Comparison of ENCODE assay signal across 17 cellular contexts in the genomic region with DNA sequence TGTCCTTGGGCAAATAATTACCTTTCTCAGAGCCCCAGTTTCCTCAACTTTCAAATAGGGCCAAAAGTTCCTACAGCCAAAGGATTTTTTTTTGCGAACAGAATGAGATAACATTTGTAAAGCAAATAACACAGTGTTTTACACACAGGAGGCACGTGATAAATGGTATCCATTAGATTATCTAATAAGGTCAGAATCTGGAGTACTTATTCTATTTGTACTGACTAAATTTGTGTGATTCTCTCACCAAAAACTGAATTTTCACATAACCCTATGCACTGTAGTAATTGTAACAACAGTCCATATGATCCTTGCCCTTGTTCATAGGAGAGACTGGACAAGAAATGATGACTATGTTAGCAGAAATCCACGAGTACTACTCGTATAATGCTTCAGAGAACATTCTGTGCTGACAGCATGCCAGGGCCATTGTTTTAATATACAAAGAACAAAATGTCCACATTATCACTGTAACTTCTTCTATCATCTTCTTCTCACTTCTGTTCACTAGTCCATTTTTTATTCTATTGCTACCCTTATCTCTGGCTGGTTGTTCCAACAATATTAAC. TPM values are rescaled to one million over a fixed set of nuclear protein-coding genes. Genes with fewer than 3 reads are reported as not detected.
A peak's percentile ranks its signal among the peaks of the same experiment; 100 is the strongest.
DNase-seq lines count a peak whose midpoint lies in the region; ATAC-seq and TF ChIP-seq lines count a peak whose summit lies in the region.
"Had no signal": no experiment of that assay in that cellular context is flagged by ENCODE, and none has a peak within 500 bp of the region (broad histone marks: within the 10 kb centered on the region; RNA-seq: fewer than 3 reads in every experiment).

No MANE protein-coding gene starts in this region.

- peak; percentile 50 for DNase-seq in HCEC 1CT
- DNase-seq in brain microvascular endothelial cell: peak; percentile 53
- peak in 1 of 3 donors; percentile 49 for DNase-seq in right cardiac atrium
- DNase-seq in sigmoid colon: no peak
- DNase-seq in NOMO-1 (lab: John Stamatoyannopoulos, UW; ENCODE audit: unreplicated experiment in 2 of 2): no peak
- DNase-seq in activated CD4-positive, CD25-positive, alpha-beta regulatory T cell treated with anti-CD3 and anti-CD28 coated beads, Interleukin-2, amount 50 U/mL, for 72 hours: no peak
- DNase-seq: activated CD8-positive, alpha-beta memory T cell treated with anti-CD3 and anti-CD28 coated beads, Interleukin-2, amount 50 U/mL, for 48 hours; NCI-H1694; OCI-M1; stimulated activated CD4-positive, alpha-beta T cell treated with anti-CD3 and anti-CD28 coated beads, Interleukin-15, amount 100 ng/mL, for 24 hours had no signal

- 61% methylated on average over 4 of the region's 4 CpGs for WGBS in right cardiac atrium
- WGBS in sigmoid colon, 2 donors: 27 to 72% methylated on average over 4 of the region's 4 CpGs

- H3K4me1 ChIP-seq in right cardiac atrium (ENCODE audit: control insufficient read depth, insufficient read depth, low read length) (peaks cover 5% of the 10 kb centered on the region), sigmoid colon (peaks cover 0 to 24% (median 8%) of the 10 kb centered on the region in 4 donors)

- H3K36me3 ChIP-seq in brain microvascular endothelial cell (replicated peaks) (no peaks in the 10 kb centered on the region), sigmoid colon (no peaks in the 10 kb centered on the region)
- H3K36me3 ChIP-seq: HAP-1, thoracic aorta had no signal

- ATAC-seq in right cardiac atrium: peak; percentile 38 to 69
- no peak for ATAC-seq in GM19467 (IDR thresholded peaks at IDR 0.05; ENCODE audit: unreplicated experiment)
- ATAC-seq in HG02798 (IDR thresholded peaks at IDR 0.05; ENCODE audit: poor library complexity, unreplicated experiment): no peak
- ATAC-seq: activated naive CD4-positive, alpha-beta T cell treated with anti-CD3 and anti-CD28 coated beads, Interleukin-2, amount 50 U/mL, for 72 hours; T-cell had no signal

- TF ChIP-seq CTCF in brain microvascular endothelial cell (IDR thresholded peaks at IDR 0.05; ENCODE audit: low read depth, low read length, missing control alignments) (no peak), sigmoid colon (IDR thresholded peaks at IDR 0.05) (no peak)

- intact Hi-C loops in right cardiac atrium (cut with DNase I): no loop called here
- intact Hi-C loops in sigmoid colon (cut with DNase I): no loop called here

- H3K9me3 ChIP-seq in right cardiac atrium (ENCODE audit: control insufficient read depth, low read length): no peaks in the 10 kb centered on the region
- no peaks in the 10 kb centered on the region for H3K9me3 ChIP-seq in sigmoid colon
- H3K9me3 ChIP-seq: HAP-1, thoracic aorta had no signal

- peak in 2 of 4 donors; percentile 92 to 96 for TF ChIP-seq EP300 in sigmoid colon (IDR thresholded peaks at IDR 0.05)

- H3K27me3 ChIP-seq in brain microvascular endothelial cell (replicated peaks) (no peaks in the 10 kb centered on the region), right cardiac atrium (ENCODE audit: control insufficient read depth, insufficient read depth) (no peaks in the 10 kb centered on the region), sigmoid colon (no peaks in the 10 kb centered on the region)

- no peak overlapping the region for H3K4me3 ChIP-seq in brain microvascular endothelial cell (ENCODE audit: low read depth, low read length)
- H3K4me3 ChIP-seq in right cardiac atrium (ENCODE audit: low read length): no peak overlapping the region
- no peak overlapping the region for H3K4me3 ChIP-seq in sigmoid colon
- H3K4me3 ChIP-seq: HAP-1, thoracic aorta had no signal

- H3K27ac ChIP-seq in brain microvascular endothelial cell (peak overlapping the region; percentile 70), right cardiac atrium (ENCODE audit: low read length) (no peak overlapping the region), sigmoid colon (peak overlapping the region in 3 of 4 donors; percentile 29 to 70 (median 63))
- H3K27ac ChIP-seq: thoracic aorta had no signal

- in situ Hi-C loops in brain microvascular endothelial cell (cut with HindIII; ENCODE audit: low pct_ligation_motif_present, low sequenced_read_pairs): no loop called here

- no peak for TF ChIP-seq POLR2A in sigmoid colon (IDR thresholded peaks at IDR 0.05)

RNA-seq across cellular contexts. Expression of gene FEM1C, which starts 13.9 kb away (rescaled TPM):
- total RNA-seq in right cardiac atrium (10 to 100 TPM; 19.3 to 29.5 (median 22.1) TPM), sigmoid colon (10 to 100 TPM; 18.8 to 26.8 (median 26.6) TPM)
- polyA plus RNA-seq in right cardiac atrium (8.4 TPM), sigmoid colon (10 to 100 TPM; 12.1 to 24.0 (median 12.6) TPM)

RNA-seq across cellular contexts. Expression of gene TICAM2, which starts 43.8 kb away (rescaled TPM):
- total RNA-seq in right cardiac atrium: 1 to 10 TPM; 3.2 to 4.3 (median 3.7) TPM
- 1.5 TPM for polyA plus RNA-seq in right cardiac atrium
- total RNA-seq in sigmoid colon: 1 to 10 TPM in 2 of 4 donors, under 1 TPM in 2; 0.95 to 3.9 (median 2.3) TPM
- 1 to 10 TPM in 2 of 3 donors, not detected in 1; 1.9 to 2.1 TPM for polyA plus RNA-seq in sigmoid colon
- total RNA-seq: NCI-H460 had no signal

Comparison
In these comparisons a context has a peak if more than half of its experiments do, and no peak if none do; other contexts are left out.
1. DNase-seq: peak in HCEC 1CT (single experiment) and brain microvascular endothelial cell (single experiment); none in sigmoid colon (single experiment), NOMO-1 (0 of 2) and activated CD4-positive, CD25-positive, alpha-beta regulatory T cell treated with anti-CD3 and anti-CD28 coated beads, Interleukin-2, amount 50 U/mL, for 72 hours (single experiment).
2. ATAC-seq: peak in right cardiac atrium (2 of 2); none in GM19467 (single experiment) and HG02798 (single experiment).